ENCODE assay signal across 12 cellular contexts in genomic region chr6:149854532-149854931, GRCh38. TPM values are rescaled to one million over a fixed set of nuclear protein-coding genes. Genes with fewer than 3 reads are reported as not detected.
DNase-seq lines count a peak whose midpoint lies in the region; ATAC-seq and TF ChIP-seq lines count a peak whose summit lies in the region.
"Had no signal": no experiment of that assay in that cellular context is flagged by ENCODE, and none has a peak within 500 bp of the region (broad histone marks: within the 10 kb centered on the region; RNA-seq: fewer than 3 reads in every experiment).

No MANE protein-coding gene starts in this region.

- H3K27ac ChIP-seq in SK-N-SH (ENCODE audit: low read depth in 2 of 2, low read length in 1 of 2) (peak overlapping the region; percentile 76 to 98), esophagus squamous epithelium (peak overlapping the region; percentile 72 to 89 (median 78))

- H3K4me1 ChIP-seq in SK-N-SH (ENCODE audit: control insufficient read depth in 1 of 2, insufficient read depth in 2 of 2, low read depth in 1 of 2, low read length in 1 of 2) (peaks cover 8 to 42% of the 10 kb centered on the region in 2 experiments), esophagus squamous epithelium (peaks cover 6 to 83% (median 25%) of the 10 kb centered on the region in 3 donors)

- intact Hi-C loops in esophagus squamous epithelium (cut with DNase I) = no loop called here

- H4K20me1 ChIP-seq in SK-N-SH (ENCODE audit: insufficient read depth) = no peaks in the 10 kb centered on the region

- H3K27me3 Mint-ChIP-seq in type B pancreatic cell = no peaks in the 10 kb centered on the region

- H3K9me3 ChIP-seq in SK-N-SH = no peaks in the 10 kb centered on the region
- no peaks in the 10 kb centered on the region for H3K9me3 ChIP-seq in esophagus squamous epithelium
- H3K9me3 ChIP-seq: psoas muscle had no signal

- TF ChIP-seq EP300 in SK-N-SH (IDR thresholded peaks at IDR 0.05; ENCODE audit: borderline replicate concordance in 1 of 2, low read depth in 1 of 2, low read length in 1 of 2) = no peak

- peak overlapping the region; percentile 77; the same call in 1 of the 2 replicates for H3K9ac ChIP-seq in SK-N-SH

- CTCF ChIA-PET in SK-N-SH (lab: Yijun Ruan, JAX) = interaction anchor here (0.7 to 1.0 kb wide), 2 partner anchors 9 to 21 kb away, joined by 3 read pairs; no protein-coding TSS in a partner anchor

- peaks cover 14% of the 10 kb centered on the region for H3K36me3 Mint-ChIP-seq in type B pancreatic cell

- H3K9me2 ChIP-seq in SK-N-SH = no peaks in the 10 kb centered on the region

- H3K79me2 ChIP-seq in SK-N-SH (ENCODE audit: insufficient read depth) = peaks cover 61% of the 10 kb centered on the region

- peaks cover 43% of the 10 kb centered on the region for H3F3A ChIP-seq in SK-N-SH (replicated peaks; ENCODE audit: insufficient read depth)

- TF ChIP-seq RAD21 in SK-N-SH (IDR thresholded peaks at IDR 0.05; ENCODE audit: low read length) = no peak

- no peaks in the 10 kb centered on the region for H3K27me3 ChIP-seq in SK-N-SH (ENCODE audit: insufficient read depth)
- H3K27me3 ChIP-seq in esophagus squamous epithelium = no peaks in the 10 kb centered on the region

- H2AFZ ChIP-seq in SK-N-SH (ENCODE audit: low read depth) = 0 out of 2 replicates have a peak overlapping the region, but pooled peaks have one; percentile 51

- DNase-seq in NOMO-1 treated with DMSO at 0.1 percent for 48 hours (lab: John Stamatoyannopoulos, UW; ENCODE audit: unreplicated experiment) = peak; percentile 29
- no peak for DNase-seq in NOMO-1 treated with dmso at 0.1 percent for 144 hours (lab: John Stamatoyannopoulos, UW; ENCODE audit: unreplicated experiment)
- no peak for DNase-seq in SK-N-SH
- DNase-seq in esophagus squamous epithelium (lab: John Stamatoyannopoulos, UW) = no peak
- no peak for DNase-seq in type B pancreatic cell (ENCODE audit: extremely low spot score, unreplicated experiment)
- DNase-seq in SKM-1 (lab: John Stamatoyannopoulos, UW; ENCODE audit: unreplicated experiment) = no peak
- no peak for DNase-seq in D341Med (ENCODE audit: low spot score)
- DNase-seq: activated B cell treated with CpG ODN at 0.5 μM for 24 hours, GF-D8, psoas muscle had no signal

- POLR2A ChIA-PET in SK-N-SH (lab: Yijun Ruan, JAX) = no interaction called here

- H3K4me3 Mint-ChIP-seq in type B pancreatic cell = peak overlapping the region; percentile 63
- H3K4me3 Mint-ChIP-seq: activated B cell treated with CpG ODN at 0.5 μM for 24 hours; central memory CD8-positive, alpha-beta T cell had no signal

- H3K36me3 ChIP-seq in SK-N-SH (replicated peaks in 1 of 2; ENCODE audit: control insufficient read depth in 1 of 2, insufficient read depth in 2 of 2, low read length in 1 of 2) = peaks cover 0 to 7% of the 10 kb centered on the region in 2 experiments
- H3K36me3 ChIP-seq in esophagus squamous epithelium = peaks cover 0 to 21% (median 0%) of the 10 kb centered on the region in 3 donors

- WGBS in SK-N-SH (ENCODE audit: low lambda C conversion rate) = 70% methylated on average over 6 of the region's 6 CpGs
- WGBS in esophagus squamous epithelium, 2 donors = 29 to 35% methylated on average over 6 of the region's 6 CpGs

- TF ChIP-seq CTCF in SK-N-SH (IDR thresholded peaks at IDR 0.05) (no peak), esophagus squamous epithelium (IDR thresholded peaks at IDR 0.05) (no peak), type B pancreatic cell (conservative IDR thresholded peaks at IDR 0.05) (no peak)

- no peak overlapping the region; a peak in 1 of 4 replicates for H3K4me3 ChIP-seq in SK-N-SH (ENCODE audit: low read depth in 2 of 2, low read length in 1 of 2)
- peak overlapping the region in 2 of 4 donors; percentile 7 to 36 for H3K4me3 ChIP-seq in esophagus squamous epithelium
- H3K4me3 ChIP-seq: psoas muscle had no signal

- ATAC-seq in GM19035 (IDR thresholded peaks at IDR 0.05; ENCODE audit: unreplicated experiment) = no peak
- ATAC-seq: psoas muscle had no signal

- H3K4me2 ChIP-seq in SK-N-SH = peak overlapping the region; percentile 73

- no peak for TF ChIP-seq POLR2A in esophagus squamous epithelium (IDR thresholded peaks at IDR 0.05)

- peak overlapping the region; percentile 99 for H3K27ac Mint-ChIP-seq in type B pancreatic cell
- H3K27ac Mint-ChIP-seq: activated B cell treated with CpG ODN at 0.5 μM for 24 hours had no signal

- H3K4me1 Mint-ChIP-seq in type B pancreatic cell (ENCODE audit: unreplicated experiment) = peaks cover 26% of the 10 kb centered on the region
- H3K4me1 Mint-ChIP-seq: central memory CD8-positive, alpha-beta T cell had no signal

- no peaks in the 10 kb centered on the region for H3K9me3 Mint-ChIP-seq in type B pancreatic cell
- H3K9me3 Mint-ChIP-seq: central memory CD8-positive, alpha-beta T cell had no signal

TF ChIP-seq in SK-N-SH, 30 proteins besides CTCF, POLR2A, EP300 and RAD21:
- no peak for TF ChIP-seq FOSL2 (IDR thresholded peaks at IDR 0.05; ENCODE audit: borderline replicate concordance, low read depth)
- TF ChIP-seq ELF1 (IDR thresholded peaks at IDR 0.05) = peak; percentile 36; the same call in 1 of the 2 replicates

RNA-seq across cellular contexts. Expression of gene LRP11, which starts 9.6 kb away (rescaled TPM):
- 25.0 and 29.5 TPM in 2 replicates for polyA plus RNA-seq in SK-N-SH (2012; rRNA removed)
- 25.4 and 29.7 TPM in 2 replicates for polyA plus RNA-seq in SK-N-SH (2012; cell fraction: cytosol; rRNA removed)
- polyA plus RNA-seq in SK-N-SH (2012; cell fraction: nucleus; rRNA removed) = 12.1 and 19.0 TPM in 2 replicates
- 10 to 100 TPM; 40.2 to 74.9 (median 58.4) TPM for total RNA-seq in esophagus squamous epithelium
- 56.6 and 66.4 TPM in 2 replicates for total RNA-seq in type B pancreatic cell (ENCODE audit: low replicate concordance)

RNA-seq across cellular contexts. Expression of gene RAET1E, which starts 43.4 kb away (rescaled TPM):
- polyA plus RNA-seq in SK-N-SH (2012; rRNA removed) = 0.15 and 0.26 TPM in 2 replicates
- 0.12 and 0.21 TPM in 2 replicates for polyA plus RNA-seq in SK-N-SH (2012; cell fraction: cytosol; rRNA removed)
- 0.11 and 0.22 TPM in 2 replicates for polyA plus RNA-seq in SK-N-SH (2012; cell fraction: nucleus; rRNA removed)
- total RNA-seq in esophagus squamous epithelium (10 to 100 TPM; 50.1 to 90.1 (median 67.9) TPM), type B pancreatic cell (ENCODE audit: low replicate concordance) (1.2 TPM in 1 of 2 replicates, not detected in the other)
- total RNA-seq: activated B cell treated with CpG ODN at 0.5 μM for 24 hours had no signal

Comparison
In these comparisons a context has a peak if more than half of its experiments do, and no peak if none do; other contexts are left out.
1. RNA of gene RAET1E, which starts 43.4 kb away (total RNA-seq): 50.1 to 90.1 TPM in esophagus squamous epithelium; 1.2 TPM in type B pancreatic cell; every median in the first group is over 10 times any median in the second.